8 cellular contexts compared by ENCODE assay signal in genomic region chr10:90133606-90134005, GRCh38.
"Had no signal": no experiment of that assay in that cellular context is flagged by ENCODE, and none has a peak within 500 bp of the region (broad histone marks: within the 10 kb centered on the region; RNA-seq: fewer than 3 reads in every experiment).

No MANE protein-coding gene starts in this region.

- H3K36me3 ChIP-seq: HAP-1 had no signal

- DNase-seq: GM23248, GOT3, H7, HFFc6, IMR-90 had no signal

- H3K27ac ChIP-seq: GM23248, HL-60 had no signal

- H3K4me3 ChIP-seq: GM23248, HAP-1, K562 had no signal

- H3K4me1 ChIP-seq: HAP-1 had no signal
